Comparison of ENCODE assay signal across 9 cellular contexts in the genomic region with DNA sequence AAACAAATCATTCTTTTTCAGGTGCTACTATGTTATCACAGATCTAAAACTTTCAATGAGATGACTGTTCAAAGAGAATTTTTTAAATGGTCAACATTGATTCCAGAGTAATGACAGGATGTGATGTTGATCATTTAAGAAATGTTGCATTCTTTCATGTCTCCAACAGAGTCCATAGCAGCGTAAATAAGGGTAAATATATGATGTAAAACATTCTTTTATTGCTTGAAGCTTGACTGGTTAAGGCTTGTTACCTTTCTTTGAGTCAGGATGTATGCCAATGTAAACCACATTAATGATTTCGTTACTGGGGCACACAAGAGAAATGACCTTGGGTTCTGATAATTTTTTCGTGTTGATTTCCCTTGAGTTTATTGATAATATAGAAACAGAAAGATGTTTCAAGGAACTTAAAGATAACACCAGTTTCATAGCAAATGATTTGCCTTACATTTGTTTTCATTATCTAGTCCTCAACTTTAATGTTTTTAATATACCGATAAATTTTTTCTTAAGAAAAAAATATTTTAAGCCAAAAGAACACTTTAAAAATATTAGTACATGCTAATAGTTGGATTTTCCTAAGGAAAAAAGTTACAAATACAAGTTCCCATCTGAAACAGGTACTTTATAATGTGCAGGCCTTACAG. TPM values are rescaled to one million over a fixed set of nuclear protein-coding genes. Genes with fewer than 3 reads are reported as not detected.
DNase-seq lines count a peak whose midpoint lies in the region; ATAC-seq and TF ChIP-seq lines count a peak whose summit lies in the region.
"Had no signal": no experiment of that assay in that cellular context is flagged by ENCODE, and none has a peak within 500 bp of the region (broad histone marks: within the 10 kb centered on the region; RNA-seq: fewer than 3 reads in every experiment).

No MANE protein-coding gene starts in this region.

- no peaks in the 10 kb centered on the region for H3K9me3 ChIP-seq in DOHH2 (ENCODE audit: control insufficient read depth, insufficient read depth, low read length)
- H3K9me3 ChIP-seq in MM.1S (replicated peaks; ENCODE audit: insufficient read depth, low read length), result no peaks in the 10 kb centered on the region
- no peaks in the 10 kb centered on the region for H3K9me3 ChIP-seq in heart left ventricle

- intact Hi-C loops in heart left ventricle (cut with DNase I), result loop anchor here in 4 of 10 donors (5.0 to 10.0 kb wide), 3 partner anchors 51 to 368 kb away; no protein-coding TSS in a partner anchor

- DNase-seq in MM.1S (peak; percentile 30), astrocyte of the cerebellum (ENCODE audit: low read depth) (no peak), UCSD-AML1 (lab: John Stamatoyannopoulos, UW; ENCODE audit: unreplicated experiment) (no peak), heart left ventricle (no peak), SIG-M5 treated with dmso at 0.1 percent for 504 hours (lab: John Stamatoyannopoulos, UW; ENCODE audit: unreplicated experiment) (no peak)
- DNase-seq: NCI-H1092 had no signal

- peaks cover 85% of the 10 kb centered on the region for H3K79me2 ChIP-seq in DOHH2 (ENCODE audit: control insufficient read depth, low read length)
- H3K79me2 ChIP-seq in MM.1S (ENCODE audit: low read length), result peaks cover 81% of the 10 kb centered on the region

- H3K9me2 ChIP-seq in DOHH2 (replicated peaks; ENCODE audit: control insufficient read depth, low read length), result no peaks in the 10 kb centered on the region
- H3K9me2 ChIP-seq in MM.1S (replicated peaks; ENCODE audit: insufficient read depth, low read length), result no peaks in the 10 kb centered on the region

- H3K9me3 Mint-ChIP-seq in nephron, result no peaks in the 10 kb centered on the region

- H3K4me1 Mint-ChIP-seq in nephron, result peaks cover 16% of the 10 kb centered on the region

- H3K27me3 ChIP-seq in DOHH2 (ENCODE audit: control insufficient read depth, low read length) (peaks cover 9% of the 10 kb centered on the region), MM.1S (replicated peaks; ENCODE audit: insufficient read depth, low read length) (no peaks in the 10 kb centered on the region), heart left ventricle (peaks cover 0 to 2% (median 0%) of the 10 kb centered on the region in 9 donors)

- H3K36me3 ChIP-seq in DOHH2 (ENCODE audit: control insufficient read depth, low read length) (peaks cover 42% of the 10 kb centered on the region), MM.1S (replicated peaks; ENCODE audit: insufficient read depth, low read length) (no peaks in the 10 kb centered on the region), heart left ventricle (no peaks in the 10 kb centered on the region)

- 71 to 82% (median 77%) methylated on average over 4 of the region's 4 CpGs for WGBS in heart left ventricle, 4 donors

- in situ Hi-C loops in astrocyte of the cerebellum (cut with HindIII; ENCODE audit: low sequenced_read_pairs), result loop anchor here (5.0 kb wide), 1 partner anchor 61 kb away; no protein-coding TSS in a partner anchor

- peak overlapping the region; percentile 83 for H3K4me3 ChIP-seq in DOHH2 (ENCODE audit: low read length)
- H3K4me3 ChIP-seq in MM.1S (ENCODE audit: low read length), result peak overlapping the region; percentile 80
- peak overlapping the region; percentile 88 for H3K4me3 ChIP-seq in astrocyte of the cerebellum (ENCODE audit: low read depth, low read length)
- peak overlapping the region in 1 of 12 donors; percentile 98 for H3K4me3 ChIP-seq in heart left ventricle

- no peaks in the 10 kb centered on the region for H3K36me3 Mint-ChIP-seq in nephron (ENCODE audit: low read depth)

- no peak for TF ChIP-seq CTCF in DOHH2 (IDR thresholded peaks at IDR 0.05; ENCODE audit: low read depth, low read length, poor library complexity, severe bottlenecking)
- TF ChIP-seq CTCF in MM.1S (IDR thresholded peaks at IDR 0.05; ENCODE audit: low read length), result no peak
- TF ChIP-seq CTCF in astrocyte of the cerebellum (IDR thresholded peaks at IDR 0.05; ENCODE audit: low read depth, low read length, missing control alignments), result no peak
- no peak for TF ChIP-seq CTCF in nephron (IDR thresholded peaks at IDR 0.05; ENCODE audit: unreplicated experiment in 3 of 3)
- TF ChIP-seq CTCF in heart left ventricle (IDR thresholded peaks at IDR 0.05), result no peak

- no peak for ATAC-seq in HG03520 (IDR thresholded peaks at IDR 0.05; ENCODE audit: unreplicated experiment)
- ATAC-seq in heart left ventricle, result no peak

- H3K27ac ChIP-seq in DOHH2 (ENCODE audit: low read depth, low read length) (peak overlapping the region; percentile 85), MM.1S (ENCODE audit: low read length) (peak overlapping the region; percentile 80), heart left ventricle (peak overlapping the region in 1 of 12 donors; percentile 53)

- H3F3A ChIP-seq in DOHH2 (ENCODE audit: control insufficient read depth, insufficient read depth) (peaks cover 13% of the 10 kb centered on the region), MM.1S (ENCODE audit: insufficient read depth, low read length) (peaks cover 29% of the 10 kb centered on the region)

- no peak for TF ChIP-seq POLR2A in heart left ventricle (IDR thresholded peaks at IDR 0.05)

- no peak overlapping the region for H3K27ac Mint-ChIP-seq in nephron

- H4K20me1 ChIP-seq in DOHH2 (ENCODE audit: control insufficient read depth, insufficient read depth, low read depth, low read length), result peaks cover 21% of the 10 kb centered on the region
- no peaks in the 10 kb centered on the region for H4K20me1 ChIP-seq in MM.1S (ENCODE audit: insufficient read depth, low read length)

- H3K27me3 Mint-ChIP-seq in nephron (ENCODE audit: low read depth), result peaks cover 13% of the 10 kb centered on the region

- peaks cover 65% of the 10 kb centered on the region for H3K4me1 ChIP-seq in DOHH2 (ENCODE audit: control insufficient read depth, low read length)
- H3K4me1 ChIP-seq in MM.1S (ENCODE audit: low read length), result peaks cover 43% of the 10 kb centered on the region
- peaks cover 0 to 45% (median 16%) of the 10 kb centered on the region in 12 donors for H3K4me1 ChIP-seq in heart left ventricle

- H3K9ac ChIP-seq in MM.1S (ENCODE audit: low read length), result peak overlapping the region; percentile 77

- peak overlapping the region; percentile 15 to 32 (median 28) for H3K4me3 Mint-ChIP-seq in nephron

- H3K4me2 ChIP-seq in DOHH2 (ENCODE audit: low read length) (peak overlapping the region; percentile 87), MM.1S (ENCODE audit: low read depth, low read length) (peak overlapping the region; percentile 86)

- no peak overlapping the region for H2AFZ ChIP-seq in MM.1S (ENCODE audit: low read length)

RNA-seq across cellular contexts. Expression of gene STK17A, which starts 3.5 kb away (rescaled TPM):
- 10 to 100 TPM; 18.7 to 43.9 (median 26.6) TPM for total RNA-seq in heart left ventricle
- polyA plus RNA-seq in heart left ventricle, result 10 to 100 TPM; 11.9 to 17.8 TPM
